Comparison of ENCODE assay signal across 7 cellular contexts in genomic region chr10:128247576-128247975, GRCh38.
"Had no signal": no experiment of that assay in that cellular context is flagged by ENCODE, and none has a peak within 500 bp of the region (broad histone marks: within the 10 kb centered on the region; RNA-seq: fewer than 3 reads in every experiment).

No MANE protein-coding gene starts in this region.

- ATAC-seq: HepG2, K562 had no signal

- H3K36me3 Mint-ChIP-seq: IgD-negative memory B cell had no signal

- H3K4me1 Mint-ChIP-seq: IgD-negative memory B cell had no signal

- H3K4me3 Mint-ChIP-seq: IgD-negative memory B cell had no signal

- H3K27ac ChIP-seq: HL-60 had no signal

- H3K4me3 ChIP-seq: K562 had no signal

- H3K27ac Mint-ChIP-seq: IgD-negative memory B cell had no signal

- DNase-seq: IMR-90, KBM-7, KG1 had no signal

- H3K9me3 Mint-ChIP-seq: IgD-negative memory B cell had no signal
